1 cellular context compared by ENCODE assay signal in genomic region chr1:145961425-145962156, GRCh38.
TF ChIP-seq lines count a peak whose summit lies in the region.

No MANE protein-coding gene starts in this region.

TF ChIP-seq in HEK293, 187 proteins besides CTCF, POLR2A, EP300 and RAD21 (continued from another document):
- TF ChIP-seq ZNF639 (tag by site-specific recombination; IDR thresholded peaks at IDR 0.05), result no peak
- TF ChIP-seq, protein P1, sequence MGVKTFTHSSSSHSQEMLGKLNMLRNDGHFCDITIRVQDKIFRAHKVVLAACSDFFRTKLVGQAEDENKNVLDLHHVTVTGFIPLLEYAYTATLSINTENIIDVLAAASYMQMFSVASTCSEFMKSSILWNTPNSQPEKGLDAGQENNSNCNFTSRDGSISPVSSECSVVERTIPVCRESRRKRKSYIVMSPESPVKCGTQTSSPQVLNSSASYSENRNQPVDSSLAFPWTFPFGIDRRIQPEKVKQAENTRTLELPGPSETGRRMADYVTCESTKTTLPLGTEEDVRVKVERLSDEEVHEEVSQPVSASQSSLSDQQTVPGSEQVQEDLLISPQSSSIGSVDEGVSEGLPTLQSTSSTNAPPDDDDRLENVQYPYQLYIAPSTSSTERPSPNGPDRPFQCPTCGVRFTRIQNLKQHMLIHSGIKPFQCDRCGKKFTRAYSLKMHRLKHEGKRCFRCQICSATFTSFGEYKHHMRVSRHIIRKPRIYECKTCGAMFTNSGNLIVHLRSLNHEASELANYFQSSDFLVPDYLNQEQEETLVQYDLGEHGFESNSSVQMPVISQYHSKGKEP (tag by site-specific recombination; IDR thresholded peaks at IDR 0.05), result peak; percentile 35; the same call in 1 of the 2 replicates
TF ChIP-seq in HEK293: peak in this region for 4.
